ENCODE assay signal across 1 cellular context in genomic region chr9:12813533-12813932, GRCh38.
TF ChIP-seq lines count a peak whose summit lies in the region.

No MANE protein-coding gene starts in this region.

TF ChIP-seq in HCT116, 20 proteins besides CTCF, POLR2A, EP300 and RAD21 (continued from another document):
- TF ChIP-seq REST (IDR thresholded peaks at IDR 0.05; ENCODE audit: low read depth) (no peak), SIN3A (IDR thresholded peaks at IDR 0.05; ENCODE audit: low read depth) (no peak; the same call in 1 of the 2 replicates), EZH2 (IDR thresholded peaks at IDR 0.05) (no peak), SRF (IDR thresholded peaks at IDR 0.05; ENCODE audit: low read depth) (no peak), ZNF274 (IDR thresholded peaks at IDR 0.05; ENCODE audit: low read depth, low read length) (no peak), SP1 (IDR thresholded peaks at IDR 0.05; ENCODE audit: low read depth) (no peak), ELF1 (IDR thresholded peaks at IDR 0.05; ENCODE audit: borderline replicate concordance, low read depth) (no peak), ZFX (IDR thresholded peaks at IDR 0.05) (no peak), FOSL1 (IDR thresholded peaks at IDR 0.05; ENCODE audit: low read depth) (no peak), CEBPB (IDR thresholded peaks at IDR 0.05; ENCODE audit: low read depth) (no peak), EGR1 (IDR thresholded peaks at IDR 0.05; ENCODE audit: low read depth) (no peak), JUND (IDR thresholded peaks at IDR 0.05) (no peak), TCF7L2 (IDR thresholded peaks at IDR 0.05; ENCODE audit: borderline replicate concordance, extremely low read depth, insufficient read depth, insufficient read length) (no peak), EZH2phosphoT487 (IDR thresholded peaks at IDR 0.05; ENCODE audit: borderline replicate concordance) (no peak), MAX (IDR thresholded peaks at IDR 0.05) (no peak)
TF ChIP-seq in HCT116: peak in this region for 0.
